ENCODE assay signal across 36 cellular contexts in genomic region chr16:79764415-79765149, GRCh38.
"Had no signal": no experiment of that assay in that cellular context is flagged by ENCODE, and none has a peak within 500 bp of the region (broad histone marks: within the 10 kb centered on the region; RNA-seq: fewer than 3 reads in every experiment).

No MANE protein-coding gene starts in this region.

- H3K4me3 Mint-ChIP-seq: activated B cell treated with CpG ODN at 0.5 μM for 24 hours; activated CD4-positive, alpha-beta memory T cell treated with anti-CD3 and anti-CD28 coated beads, Interleukin-2, amount 10 ng/mL, durations not matched to agents 7 days and 5 days; activated CD4-positive, alpha-beta T cell treated with anti-CD3 and anti-CD28 coated beads for 36 hours; activated CD4-positive, alpha-beta T cell treated with anti-CD3 and anti-CD28 coated beads, Interleukin-2, amount 10 ng/mL, durations not matched to agents 7 days and 5 days; activated naive CD4-positive, alpha-beta T cell treated with anti-CD3 and anti-CD28 coated beads, Interleukin-2, amount 10 ng/mL, durations not matched to agents 7 days and 5 days; activated naive CD8-positive, alpha-beta T cell treated with anti-CD3 and anti-CD28 coated beads, Interleukin-2, amount 10 ng/mL, durations not matched to agents 7 days and 5 days; activated T-cell treated with anti-CD3 and anti-CD28 coated beads, Interleukin-2, amount 50 U/mL, for 24 hours; activated T-cell treated with anti-CD3 and anti-CD28 coated beads, Interleukin-2, amount 50 U/mL, for 72 hours; central memory CD8-positive, alpha-beta T cell; effector memory CD8-positive, alpha-beta T cell; T-helper 17 cell; T-helper 2 cell treated with Interferon-gamma antibody and Interleukin-4, amounts not matched to agents 5 μg/mL and 100 μg/mL, for 36 hours had no signal

- H3K9me3 ChIP-seq: esophagus squamous epithelium, gastroesophageal sphincter had no signal

- H3K27ac Mint-ChIP-seq: activated B cell treated with CpG ODN at 0.5 μM for 24 hours; activated CD4-positive, alpha-beta memory T cell treated with anti-CD3 and anti-CD28 coated beads, Interleukin-2, amount 10 ng/mL, durations not matched to agents 7 days and 5 days; activated CD4-positive, alpha-beta T cell treated with anti-CD3 and anti-CD28 coated beads for 36 hours; activated CD4-positive, alpha-beta T cell treated with anti-CD3 and anti-CD28 coated beads, Interleukin-2, amount 10 ng/mL, durations not matched to agents 7 days and 5 days; activated naive CD4-positive, alpha-beta T cell treated with anti-CD3 and anti-CD28 coated beads, Interleukin-2, amount 10 ng/mL, durations not matched to agents 7 days and 5 days; activated naive CD4-positive, alpha-beta T cell treated with anti-CD3 and anti-CD28 coated beads, Interleukin-2, amount 50 U/mL, for 72 hours; activated naive CD8-positive, alpha-beta T cell treated with anti-CD3 and anti-CD28 coated beads, Interleukin-2, amount 10 ng/mL, durations not matched to agents 7 days and 5 days; activated T-cell treated with anti-CD3 and anti-CD28 coated beads, Interleukin-2, amount 50 U/mL, for 24 hours; activated T-cell treated with anti-CD3 and anti-CD28 coated beads, Interleukin-2, amount 50 U/mL, for 72 hours; effector memory CD8-positive, alpha-beta T cell; T-helper 17 cell; T-helper 2 cell treated with Interferon-gamma antibody and Interleukin-4, amounts not matched to agents 5 μg/mL and 100 μg/mL, for 36 hours had no signal

- H3K36me3 Mint-ChIP-seq: activated naive CD4-positive, alpha-beta T cell treated with anti-CD3 and anti-CD28 coated beads, Interleukin-2, amount 10 ng/mL, durations not matched to agents 7 days and 5 days; activated naive CD4-positive, alpha-beta T cell treated with anti-CD3 and anti-CD28 coated beads, Interleukin-2, amount 50 U/mL, for 72 hours; activated naive CD8-positive, alpha-beta T cell treated with anti-CD3 and anti-CD28 coated beads, Interleukin-2, amount 10 ng/mL, durations not matched to agents 7 days and 5 days had no signal

- H3K9me3 Mint-ChIP-seq: activated B cell treated with CpG ODN at 0.5 μM for 24 hours; activated CD4-positive, alpha-beta memory T cell treated with anti-CD3 and anti-CD28 coated beads, Interleukin-2, amount 10 ng/mL, durations not matched to agents 7 days and 5 days; activated naive CD4-positive, alpha-beta T cell treated with anti-CD3 and anti-CD28 coated beads, Interleukin-2, amount 10 ng/mL, durations not matched to agents 7 days and 5 days; activated naive CD4-positive, alpha-beta T cell treated with anti-CD3 and anti-CD28 coated beads, Interleukin-2, amount 50 U/mL, for 72 hours; activated naive CD8-positive, alpha-beta T cell treated with anti-CD3 and anti-CD28 coated beads, Interleukin-2, amount 10 ng/mL, durations not matched to agents 7 days and 5 days; activated T-cell treated with anti-CD3 and anti-CD28 coated beads, Interleukin-2, amount 50 U/mL, for 24 hours; activated T-cell treated with anti-CD3 and anti-CD28 coated beads, Interleukin-2, amount 50 U/mL, for 72 hours; central memory CD8-positive, alpha-beta T cell; effector memory CD8-positive, alpha-beta T cell; T-helper 2 cell treated with Interferon-gamma antibody and Interleukin-4, amounts not matched to agents 5 μg/mL and 100 μg/mL, for 36 hours had no signal

- H3K27me3 Mint-ChIP-seq: activated CD4-positive, alpha-beta T cell treated with anti-CD3 and anti-CD28 coated beads, Interleukin-2, amount 10 ng/mL, durations not matched to agents 7 days and 5 days had no signal

- H3K4me1 Mint-ChIP-seq: activated naive CD8-positive, alpha-beta T cell treated with anti-CD3 and anti-CD28 coated beads, Interleukin-2, amount 10 ng/mL, durations not matched to agents 7 days and 5 days; central memory CD8-positive, alpha-beta T cell; T-helper 17 cell had no signal

- H3K27ac ChIP-seq: brain microvascular endothelial cell, epithelial cell of prostate, esophagus squamous epithelium, gastroesophageal sphincter, WERI-Rb-1 had no signal

- H3K27me3 ChIP-seq: brain microvascular endothelial cell, esophagus squamous epithelium, gastroesophageal sphincter had no signal

- FAIRE-seq: astrocyte, bronchial epithelial cell, endometrium, endothelial cell of umbilical vein had no signal

- DNase-seq: activated B cell treated with CpG ODN at 0.5 μM for 24 hours; activated CD4-positive, alpha-beta memory T cell treated with anti-CD3 and anti-CD28 coated beads, Interleukin-2, amount 10 ng/mL, durations not matched to agents 7 days and 5 days; activated CD4-positive, alpha-beta T cell treated with anti-CD3 and anti-CD28 coated beads for 36 hours; activated CD4-positive, alpha-beta T cell treated with anti-CD3 and anti-CD28 coated beads, Interleukin-2, amount 10 ng/mL, durations not matched to agents 7 days and 5 days; activated CD4-positive, alpha-beta T cell treated with anti-CD3 and anti-CD28 coated beads, Interleukin-2, amount 50 U/mL, for 4 hours; activated CD8-positive, alpha-beta memory T cell treated with anti-CD3 and anti-CD28 coated beads, Interleukin-2, amount 50 U/mL, for 48 hours; activated gamma-delta T cell; activated naive CD4-positive, alpha-beta T cell; activated naive CD4-positive, alpha-beta T cell treated with anti-CD3 and anti-CD28 coated beads, Interleukin-2, amount 10 ng/mL, durations not matched to agents 7 days and 5 days; activated naive CD8-positive, alpha-beta T cell treated with anti-CD3 and anti-CD28 coated beads, Interleukin-2, amount 10 ng/mL, durations not matched to agents 7 days and 5 days; activated T-cell treated with anti-CD3 and anti-CD28 coated beads for 4 hours; activated T-cell treated with anti-CD3 and anti-CD28 coated beads, Interleukin-2, amount 50 U/mL, for 24 hours; activated T-cell treated with anti-CD3 and anti-CD28 coated beads, Interleukin-2, amount 50 U/mL, for 72 hours; anterior cingulate cortex; brain microvascular endothelial cell; cortex of kidney; dermis blood vessel endothelial cell; effector CD4-positive, alpha-beta T cell; effector memory CD8-positive, alpha-beta T cell; esophagus squamous epithelium; foreskin melanocyte; head of caudate nucleus; T-helper 1 cell; T-helper 17 cell; T1000; WERI-Rb-1 had no signal

- H3K36me3 ChIP-seq: brain microvascular endothelial cell, esophagus squamous epithelium, gastroesophageal sphincter, WERI-Rb-1 had no signal

- ATAC-seq: activated CD4-positive, alpha-beta T cell treated with anti-CD3 and anti-CD28 coated beads for 36 hours; activated CD4-positive, CD25-positive, alpha-beta regulatory T cell treated with anti-CD3 and anti-CD28 coated beads, Interleukin-2, amount 50 U/mL, for 24 hours; activated naive CD4-positive, alpha-beta T cell treated with anti-CD3 and anti-CD28 coated beads, Interleukin-2, amount 50 U/mL, for 72 hours; activated T-cell treated with anti-CD3 and anti-CD28 coated beads, Interleukin-2, amount 50 U/mL, for 72 hours; effector memory CD8-positive, alpha-beta T cell; gastroesophageal sphincter; T-helper 17 cell had no signal

- H3K4me3 ChIP-seq: esophagus squamous epithelium, gastroesophageal sphincter had no signal
